In the genomic region with DNA sequence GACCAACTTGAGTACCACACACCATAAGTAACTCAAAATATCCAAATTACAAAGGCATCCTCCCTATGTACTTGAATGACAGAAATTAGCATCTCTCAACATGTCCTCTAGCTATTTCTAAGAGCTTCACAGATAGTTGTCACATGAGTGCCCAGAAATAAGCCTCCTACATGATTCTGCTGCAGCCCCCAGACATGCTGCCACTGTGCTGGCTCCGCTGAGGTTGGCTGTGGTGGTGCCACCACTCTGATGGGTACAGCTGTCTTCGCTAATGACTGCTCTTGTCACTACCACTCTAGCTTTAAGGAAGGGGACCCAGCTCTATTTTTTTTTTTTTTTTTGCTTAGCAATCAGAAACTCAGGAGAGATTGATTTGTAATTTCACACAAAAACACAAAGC, we compare ENCODE assay signal across 15 cellular contexts.
DNase-seq lines count a peak whose midpoint lies in the region; TF ChIP-seq lines count a peak whose summit lies in the region.
"Had no signal": no experiment of that assay in that cellular context is flagged by ENCODE, and none has a peak within 500 bp of the region (broad histone marks: within the 10 kb centered on the region; RNA-seq: fewer than 3 reads in every experiment).

No MANE protein-coding gene starts in this region.

- intact Hi-C loops in posterior cingulate gyrus (cut with DNase I), result no loop called here
- intact Hi-C loops in esophagus squamous epithelium (cut with DNase I), result no loop called here

- no peak overlapping the region for H3K4me3 ChIP-seq in MM.1S (ENCODE audit: low read length)
- no peak overlapping the region for H3K4me3 ChIP-seq in esophagus squamous epithelium
- H3K4me3 ChIP-seq: BLaER1 treated with 17β-estradiol and CSF1 and Interleukin-3, amounts not matched to agents 10 nM and 100 nM had no signal

- H3K9me3 ChIP-seq in MM.1S (replicated peaks; ENCODE audit: insufficient read depth, low read length), result no peaks in the 10 kb centered on the region
- no peaks in the 10 kb centered on the region for H3K9me3 ChIP-seq in esophagus squamous epithelium
- H3K9me3 ChIP-seq: BLaER1 treated with 17β-estradiol and CSF1 and Interleukin-3, amounts not matched to agents 10 nM and 100 nM; Caco-2 had no signal

- no peaks in the 10 kb centered on the region for H3F3A ChIP-seq in MM.1S (ENCODE audit: insufficient read depth, low read length)

- H3K36me3 ChIP-seq in MM.1S (replicated peaks; ENCODE audit: insufficient read depth, low read length), result no peaks in the 10 kb centered on the region
- no peaks in the 10 kb centered on the region for H3K36me3 ChIP-seq in esophagus squamous epithelium
- H3K36me3 ChIP-seq: BLaER1 treated with 17β-estradiol and CSF1 and Interleukin-3, amounts not matched to agents 10 nM and 100 nM had no signal

- no peak overlapping the region for H3K9ac ChIP-seq in MM.1S (ENCODE audit: low read length)
- H3K9ac ChIP-seq: BLaER1 treated with 17β-estradiol and CSF1 and Interleukin-3, amounts not matched to agents 10 nM and 100 nM had no signal

- H3K4me2 ChIP-seq in MM.1S (ENCODE audit: low read depth, low read length), result no peak overlapping the region
- H3K4me2 ChIP-seq: BLaER1 treated with 17β-estradiol and CSF1 and Interleukin-3, amounts not matched to agents 10 nM and 100 nM had no signal

- H3K4me1 ChIP-seq in MM.1S (ENCODE audit: low read length), result no peaks in the 10 kb centered on the region
- H3K4me1 ChIP-seq in esophagus squamous epithelium, result no peaks in the 10 kb centered on the region
- H3K4me1 ChIP-seq: BLaER1 treated with 17β-estradiol and CSF1 and Interleukin-3, amounts not matched to agents 10 nM and 100 nM; Caco-2 had no signal

- no peak overlapping the region for H3K27ac ChIP-seq in MM.1S (ENCODE audit: low read length)
- H3K27ac ChIP-seq in esophagus squamous epithelium, result no peak overlapping the region
- H3K27ac ChIP-seq: BLaER1 treated with 17β-estradiol and CSF1 and Interleukin-3, amounts not matched to agents 10 nM and 100 nM; C4-2B had no signal

- WGBS in esophagus squamous epithelium, 2 donors, result 88 to 89% methylated on average over 2 of the region's 2 CpGs

- H3K9me2 ChIP-seq in MM.1S (replicated peaks; ENCODE audit: insufficient read depth, low read length), result no peaks in the 10 kb centered on the region

- no peak for TF ChIP-seq CTCF in MM.1S (IDR thresholded peaks at IDR 0.05; ENCODE audit: low read length)
- no peak for TF ChIP-seq CTCF in esophagus squamous epithelium (IDR thresholded peaks at IDR 0.05)

- H4K20me1 ChIP-seq in MM.1S (ENCODE audit: insufficient read depth, low read length), result no peaks in the 10 kb centered on the region
- H4K20me1 ChIP-seq: BLaER1 treated with 17β-estradiol and CSF1 and Interleukin-3, amounts not matched to agents 10 nM and 100 nM had no signal

- H2AFZ ChIP-seq in MM.1S (ENCODE audit: low read length), result no peak overlapping the region

- H3K27me3 ChIP-seq in MM.1S (replicated peaks; ENCODE audit: insufficient read depth, low read length), result no peaks in the 10 kb centered on the region
- no peaks in the 10 kb centered on the region for H3K27me3 ChIP-seq in esophagus squamous epithelium
- H3K27me3 ChIP-seq: BLaER1 treated with 17β-estradiol and CSF1 and Interleukin-3, amounts not matched to agents 10 nM and 100 nM had no signal

- no peaks in the 10 kb centered on the region for H3K79me2 ChIP-seq in MM.1S (ENCODE audit: low read length)

- DNase-seq in inferior parietal cortex (ENCODE audit: extremely low spot score) (peak; percentile 28), posterior cingulate gyrus (peak in 6 of 10 donors; percentile 22 to 87 (median 59)), MM.1S (no peak), NCI-H2227 (lab: John Stamatoyannopoulos, UW; ENCODE audit: unreplicated experiment) (no peak), esophagus squamous epithelium (lab: John Stamatoyannopoulos, UW) (no peak)
- DNase-seq: 8988T; ACHN; Caco-2; Calu3; CD4-positive, alpha-beta T cell; CD8-positive, alpha-beta T cell; DMS79 treated with DMSO at 0.1 percent for 48 hours; GF-D8 had no signal

- no peak for TF ChIP-seq POLR2A in esophagus squamous epithelium (IDR thresholded peaks at IDR 0.05)

Comparison
In these comparisons a context has a peak if more than half of its experiments do, and no peak if none do; other contexts are left out.
1. DNase-seq: peak in inferior parietal cortex (single experiment) and posterior cingulate gyrus (6 of 10); none in MM.1S (single experiment), NCI-H2227 (single experiment) and esophagus squamous epithelium (single experiment).